25 cellular contexts compared by ENCODE assay signal in the genomic region with DNA sequence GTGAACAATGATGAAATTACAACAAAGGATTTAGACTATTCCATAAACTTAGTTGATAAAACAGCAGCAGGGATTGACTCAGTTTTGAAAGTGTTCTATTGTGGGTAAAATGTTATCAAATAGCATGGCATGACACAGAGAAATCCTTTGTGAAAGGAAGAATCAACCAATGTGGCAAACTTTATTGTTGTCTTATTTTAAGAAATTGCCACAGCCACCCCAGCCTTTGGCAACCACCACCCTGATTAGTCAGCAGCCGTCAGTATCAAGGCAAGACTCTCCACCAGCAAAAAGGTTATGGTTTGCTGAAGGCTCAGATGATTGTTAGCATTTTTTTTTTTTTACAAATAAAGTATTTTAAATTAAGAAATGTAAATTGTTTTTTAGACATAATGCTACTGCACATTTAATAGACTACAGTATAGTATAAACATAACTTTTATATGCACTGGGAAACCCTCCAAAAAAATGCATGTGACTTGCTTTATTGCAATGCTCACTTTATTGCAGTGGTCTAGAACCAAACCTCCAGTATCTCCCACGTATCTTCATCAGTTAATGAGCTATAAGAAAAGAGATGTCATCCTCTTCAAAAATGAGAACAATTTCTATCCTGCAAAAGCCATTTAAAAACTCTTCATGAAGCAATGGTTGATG.
DNase-seq lines count a peak whose midpoint lies in the region; FAIRE-seq and TF ChIP-seq lines count a peak whose summit lies in the region.
"Had no signal": no experiment of that assay in that cellular context is flagged by ENCODE, and none has a peak within 500 bp of the region (broad histone marks: within the 10 kb centered on the region; RNA-seq: fewer than 3 reads in every experiment).

No MANE protein-coding gene starts in this region.

- H3K27ac Mint-ChIP-seq in CD4-positive, alpha-beta memory T cell = no peak overlapping the region
- H3K27ac Mint-ChIP-seq: activated CD4-positive, alpha-beta T cell treated with anti-CD3 and anti-CD28 coated beads for 36 hours; activated T-cell treated with anti-CD3 and anti-CD28 coated beads, Interleukin-2, amount 50 U/mL, for 24 hours; T-cell had no signal

- H3K27me3 ChIP-seq in bronchial epithelial cell (ENCODE audit: control insufficient read depth, insufficient read depth, low read length) (no peaks in the 10 kb centered on the region), skeletal muscle tissue (ENCODE audit: control insufficient read depth in 3 of 3, insufficient read depth in 3 of 3, low read length in 3 of 3) (no peaks in the 10 kb centered on the region)
- H3K27me3 ChIP-seq in CD4-positive, alpha-beta memory T cell (ENCODE audit: insufficient read depth, low read length) = no peaks in the 10 kb centered on the region

- peaks cover 0 to 6% (median 0%) of the 10 kb centered on the region in 8 donors for H3K9me3 Mint-ChIP-seq in CD4-positive, alpha-beta memory T cell
- H3K9me3 Mint-ChIP-seq: activated T-cell treated with anti-CD3 and anti-CD28 coated beads, Interleukin-2, amount 50 U/mL, for 24 hours had no signal

- H3K4me3 ChIP-seq in bronchial epithelial cell (ENCODE audit: low read depth, low read length) (no peak overlapping the region), skeletal muscle tissue (ENCODE audit: low read length in 3 of 3) (peak overlapping the region in 1 of 3 donors; percentile 11)
- H3K4me3 ChIP-seq in CD4-positive, alpha-beta memory T cell (ENCODE audit: low read length in 2 of 2) = no peak overlapping the region
- H3K4me3 ChIP-seq: lower lobe of right lung, thoracic aorta had no signal

- peak overlapping the region in 2 of 3 donors; percentile 24 to 51 for H3K9ac ChIP-seq in skeletal muscle tissue (ENCODE audit: low read depth in 1 of 3, low read length in 3 of 3)

- no peak for FAIRE-seq in bronchial epithelial cell (lab: Jason Lieb, UNC)
- FAIRE-seq: GM19239 had no signal

- H3K9me3 ChIP-seq in skeletal muscle tissue (ENCODE audit: control insufficient read depth in 3 of 3, low read length in 3 of 3) = no peaks in the 10 kb centered on the region
- no peaks in the 10 kb centered on the region for H3K9me3 ChIP-seq in CD4-positive, alpha-beta memory T cell (ENCODE audit: control insufficient read depth in 1 of 2, low read length in 2 of 2)
- H3K9me3 ChIP-seq: lower lobe of right lung, thoracic aorta had no signal

- H3K27me3 Mint-ChIP-seq in CD4-positive, alpha-beta memory T cell = peaks cover 0 to 3% of the 10 kb centered on the region in 2 donors
- H3K27me3 Mint-ChIP-seq: activated CD4-positive, alpha-beta T cell treated with anti-CD3 and anti-CD28 coated beads for 36 hours; activated T-cell treated with anti-CD3 and anti-CD28 coated beads, Interleukin-2, amount 50 U/mL, for 24 hours; T-cell had no signal

- POLR2A ChIA-PET in CD4-positive, alpha-beta memory T cell (lab: Charles Lee; ENCODE audit: partially characterized antibody) = no interaction called here

- no peaks in the 10 kb centered on the region for H3K36me3 Mint-ChIP-seq in CD4-positive, alpha-beta memory T cell
- H3K36me3 Mint-ChIP-seq: T-cell had no signal

- H3K36me3 ChIP-seq in bronchial epithelial cell (ENCODE audit: control insufficient read depth, insufficient read depth, low read length) = no peaks in the 10 kb centered on the region
- H3K36me3 ChIP-seq in skeletal muscle tissue (ENCODE audit: control insufficient read depth in 3 of 3, insufficient read depth in 3 of 3, low read length in 3 of 3) = no peaks in the 10 kb centered on the region
- no peaks in the 10 kb centered on the region for H3K36me3 ChIP-seq in CD4-positive, alpha-beta memory T cell (ENCODE audit: insufficient read depth, low read length)
- H3K36me3 ChIP-seq: lower lobe of right lung, thoracic aorta had no signal

- CTCF ChIA-PET in CD4-positive, alpha-beta memory T cell (lab: Charles Lee; ENCODE audit: partially characterized antibody) = no interaction called here

- DNase-seq in DMS79 treated with DMSO at 0.1 percent for 48 hours (lab: John Stamatoyannopoulos, UW) (peak; percentile 48), DMS79 (lab: John Stamatoyannopoulos, UW) (no peak), OCI-M1 (lab: John Stamatoyannopoulos, UW) (peak; percentile 62), bronchial epithelial cell (ENCODE audit: low read depth) (peak; percentile 44), AML-193 (lab: John Stamatoyannopoulos, UW) (no peak), NCI-H146 treated with DMSO at 0.1 percent for 48 hours (lab: John Stamatoyannopoulos, UW; ENCODE audit: unreplicated experiment) (no peak)
- DNase-seq in CD4-positive, alpha-beta memory T cell = no peak
- DNase-seq: activated CD4-positive, alpha-beta T cell treated with anti-CD3 and anti-CD28 coated beads for 36 hours; activated CD8-positive, alpha-beta memory T cell treated with anti-CD3 and anti-CD28 coated beads for 24 hours; activated naive CD4-positive, alpha-beta T cell; activated T-cell treated with anti-CD3 and anti-CD28 coated beads, Interleukin-2, amount 50 U/mL, for 24 hours; dermis blood vessel endothelial cell; foreskin fibroblast; hippocampal formation; KBM-7; lower lobe of right lung; NCI-H1105 treated with DMSO at 0.1 percent for 48 hours; NCI-H510A; stimulated activated CD4-positive, alpha-beta T cell treated with anti-CD3 and anti-CD28 coated beads, Interleukin-2, amount 100 ng/mL, for 48 hours; stimulated activated naive CD4-positive, alpha-beta T cell treated with Interleukin-2 at 50 U/mL for 16 hours; T-cell had no signal

- intact Hi-C loops in CD4-positive, alpha-beta memory T cell (cut with micrococcal nuclease) = no loop called here

- peaks cover 28 to 37% (median 33%) of the 10 kb centered on the region in 3 donors for H3K4me1 ChIP-seq in skeletal muscle tissue (ENCODE audit: control insufficient read depth in 3 of 3, insufficient read depth in 3 of 3, low read length in 3 of 3)
- peaks cover 8% of the 10 kb centered on the region for H3K4me1 ChIP-seq in CD4-positive, alpha-beta memory T cell (ENCODE audit: insufficient read depth, low read length)

- peaks cover 0 to 14% (median 11%) of the 10 kb centered on the region in 4 donors for H3K4me1 Mint-ChIP-seq in CD4-positive, alpha-beta memory T cell

- TF ChIP-seq CTCF in bronchial epithelial cell (IDR thresholded peaks at IDR 0.05; ENCODE audit: insufficient read depth, low read length, severe bottlenecking) = no peak

- no peak overlapping the region for H3K4me3 Mint-ChIP-seq in CD4-positive, alpha-beta memory T cell
- H3K4me3 Mint-ChIP-seq: activated CD4-positive, alpha-beta T cell treated with anti-CD3 and anti-CD28 coated beads for 36 hours; activated T-cell treated with anti-CD3 and anti-CD28 coated beads, Interleukin-2, amount 50 U/mL, for 24 hours; T-cell had no signal

- H3K27ac ChIP-seq in skeletal muscle tissue (ENCODE audit: low read depth, low read length) = peak overlapping the region; percentile 82
- H3K27ac ChIP-seq in CD4-positive, alpha-beta memory T cell (ENCODE audit: low read depth, low read length) = no peak overlapping the region
- H3K27ac ChIP-seq: 22Rv1, lower lobe of right lung, thoracic aorta had no signal

Comparison
In these comparisons a context has a peak if more than half of its experiments do, and no peak if none do; other contexts are left out.
1. DNase-seq: peak in DMS79 treated with DMSO at 0.1 percent for 48 hours (single experiment), OCI-M1 (single experiment) and bronchial epithelial cell (single experiment); none in DMS79 (single experiment), AML-193 (0 of 2), CD4-positive, alpha-beta memory T cell (0 of 5) and NCI-H146 treated with DMSO at 0.1 percent for 48 hours (single experiment).